In the genomic region with DNA sequence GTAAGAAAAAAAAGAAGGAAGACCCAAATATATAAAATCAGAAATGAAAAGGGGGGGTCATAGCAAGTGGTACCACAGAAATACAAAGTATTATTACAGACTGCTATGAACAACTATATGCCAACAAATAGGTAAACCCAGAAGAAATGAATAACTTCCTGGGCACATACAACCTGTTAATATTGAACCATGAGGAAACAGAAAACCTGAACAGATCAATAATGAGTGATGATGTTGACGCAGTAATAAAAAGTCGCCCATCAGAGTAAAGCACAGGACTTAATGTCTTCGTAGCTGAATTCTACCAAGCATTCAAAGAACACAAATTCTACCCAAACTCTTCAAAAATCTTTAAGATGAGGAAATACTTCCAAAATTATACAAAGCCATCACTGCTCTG, we compare ENCODE assay signal across 35 cellular contexts.
A peak's percentile ranks its signal among the peaks of the same experiment; 100 is the strongest.
DNase-seq lines count a peak whose midpoint lies in the region; ATAC-seq, FAIRE-seq and TF ChIP-seq lines count a peak whose summit lies in the region.
"Had no signal": no experiment of that assay in that cellular context is flagged by ENCODE, and none has a peak within 500 bp of the region (broad histone marks: within the 10 kb centered on the region; RNA-seq: fewer than 3 reads in every experiment).

No MANE protein-coding gene starts in this region.

- H3K27ac ChIP-seq in body of pancreas (no peak overlapping the region), pancreas (peak overlapping the region in 1 of 4 donors; percentile 6), Karpas-422 (ENCODE audit: low read length) (no peak overlapping the region)
- H3K27ac ChIP-seq: 22Rv1; A549; BLaER1; BLaER1 treated with 17β-estradiol and CSF1 and Interleukin-3, amounts not matched to agents 10 nM and 100 nM; C4-2B had no signal

- peaks cover 16% of the 10 kb centered on the region for H3K4me1 Mint-ChIP-seq in progenitor cell of endocrine pancreas (ENCODE audit: low read depth)
- H3K4me1 Mint-ChIP-seq: B cell; CD14-positive monocyte; CD4-positive, alpha-beta memory T cell; CD4-positive, CD25-positive, alpha-beta regulatory T cell; CD8-positive, alpha-beta memory T cell had no signal

- TF ChIP-seq CTCF in body of pancreas (IDR thresholded peaks at IDR 0.05) (no peak), pancreas (IDR thresholded peaks at IDR 0.05) (no peak), progenitor cell of endocrine pancreas (IDR thresholded peaks at IDR 0.05; ENCODE audit: unreplicated experiment) (no peak)

- no peak for FAIRE-seq in pancreas (lab: Jason Lieb, UNC)
- FAIRE-seq: A204.1, A549, D721Med had no signal

- H3K9ac ChIP-seq in Karpas-422 (ENCODE audit: low read length), result no peak overlapping the region
- H3K9ac ChIP-seq: BLaER1; BLaER1 treated with 17β-estradiol and CSF1 and Interleukin-3, amounts not matched to agents 10 nM and 100 nM had no signal

- no peaks in the 10 kb centered on the region for H3K36me3 ChIP-seq in body of pancreas (replicated peaks in 1 of 2; ENCODE audit: insufficient read depth in 1 of 2, low read depth in 2 of 2)
- H3K36me3 ChIP-seq in pancreas, result no peaks in the 10 kb centered on the region
- no peaks in the 10 kb centered on the region for H3K36me3 ChIP-seq in Karpas-422 (ENCODE audit: insufficient read depth, low read length)
- H3K36me3 ChIP-seq: BE2C; BLaER1; BLaER1 treated with 17β-estradiol and CSF1 and Interleukin-3, amounts not matched to agents 10 nM and 100 nM had no signal

- ATAC-seq in body of pancreas, result peak; percentile 42
- peak in 3 of 4 donors; percentile 24 to 64 (median 56) for ATAC-seq in pancreas
- no peak for ATAC-seq in HG02798 (IDR thresholded peaks at IDR 0.05; ENCODE audit: poor library complexity, unreplicated experiment)
- ATAC-seq: A549; CD8-positive, alpha-beta T cell had no signal

- no peak for TF ChIP-seq POLR2A in body of pancreas (IDR thresholded peaks at IDR 0.05)

- H3K79me2 ChIP-seq in Karpas-422 (ENCODE audit: low read length), result no peaks in the 10 kb centered on the region

- H3K27me3 ChIP-seq in body of pancreas, result no peaks in the 10 kb centered on the region
- H3K27me3 ChIP-seq in pancreas, result no peaks in the 10 kb centered on the region
- no peaks in the 10 kb centered on the region for H3K27me3 ChIP-seq in Karpas-422 (ENCODE audit: low read length)
- H3K27me3 ChIP-seq: BE2C; BLaER1; BLaER1 treated with 17β-estradiol and CSF1 and Interleukin-3, amounts not matched to agents 10 nM and 100 nM had no signal

- peak overlapping the region; percentile 3 for H3K27ac Mint-ChIP-seq in progenitor cell of endocrine pancreas
- H3K27ac Mint-ChIP-seq: B cell; CD14-positive monocyte; CD4-positive, alpha-beta memory T cell; CD4-positive, alpha-beta T cell; CD4-positive, CD25-positive, alpha-beta regulatory T cell; CD8-positive, alpha-beta memory T cell; CD8-positive, alpha-beta T cell had no signal

- no peaks in the 10 kb centered on the region for H4K20me1 ChIP-seq in Karpas-422 (ENCODE audit: insufficient read depth, low read depth, low read length)
- H4K20me1 ChIP-seq: BLaER1; BLaER1 treated with 17β-estradiol and CSF1 and Interleukin-3, amounts not matched to agents 10 nM and 100 nM had no signal

- no peak overlapping the region for H2AFZ ChIP-seq in Karpas-422 (ENCODE audit: low read length)

- no peaks in the 10 kb centered on the region for H3K9me3 ChIP-seq in body of pancreas
- H3K9me3 ChIP-seq in pancreas, result no peaks in the 10 kb centered on the region
- H3K9me3 ChIP-seq in Karpas-422 (ENCODE audit: low read length), result peaks cover 36% of the 10 kb centered on the region
- H3K9me3 ChIP-seq: A549, BE2C, BLaER1, Caco-2 had no signal

- H3K9me3 Mint-ChIP-seq in progenitor cell of endocrine pancreas (ENCODE audit: low read depth), result peaks cover 28% of the 10 kb centered on the region

- H3K27me3 Mint-ChIP-seq in progenitor cell of endocrine pancreas, result no peaks in the 10 kb centered on the region
- H3K27me3 Mint-ChIP-seq: B cell; CD4-positive, alpha-beta memory T cell; CD4-positive, alpha-beta T cell; CD4-positive, CD25-positive, alpha-beta regulatory T cell had no signal

- peaks cover 5% of the 10 kb centered on the region for H3K36me3 Mint-ChIP-seq in progenitor cell of endocrine pancreas (ENCODE audit: insufficient read depth)
- H3K36me3 Mint-ChIP-seq: CD14-positive monocyte; CD4-positive, alpha-beta memory T cell; CD4-positive, CD25-positive, alpha-beta regulatory T cell; CD8-positive, alpha-beta T cell had no signal

- peak overlapping the region; percentile 14 for H3K4me3 Mint-ChIP-seq in progenitor cell of endocrine pancreas (ENCODE audit: low read depth)
- H3K4me3 Mint-ChIP-seq: B cell; CD14-positive monocyte; CD4-positive, alpha-beta memory T cell; CD4-positive, alpha-beta T cell; CD4-positive, CD25-positive, alpha-beta regulatory T cell; CD8-positive, alpha-beta memory T cell; CD8-positive, alpha-beta T cell had no signal

- H3K4me1 ChIP-seq in body of pancreas, result no peaks in the 10 kb centered on the region
- H3K4me1 ChIP-seq in pancreas, result peaks cover 0 to 4% (median 0%) of the 10 kb centered on the region in 3 donors
- H3K4me1 ChIP-seq in Karpas-422 (ENCODE audit: low read length), result no peaks in the 10 kb centered on the region
- H3K4me1 ChIP-seq: A549; BE2C; BLaER1; BLaER1 treated with 17β-estradiol and CSF1 and Interleukin-3, amounts not matched to agents 10 nM and 100 nM; Caco-2 had no signal

- H3K9me2 ChIP-seq in Karpas-422 (replicated peaks; ENCODE audit: insufficient read depth, low read length), result no peaks in the 10 kb centered on the region

- intact Hi-C loops in body of pancreas (cut with DNase I), result no loop called here
- intact Hi-C loops in pancreas (cut with DNase I), result no loop called here

- WGBS in body of pancreas, 2 donors, result 10 to 12% methylated on average over 3 of the region's 3 CpGs
- WGBS in pancreas, 2 donors, result 13 to 18% methylated on average over 3 of the region's 3 CpGs

- H3K4me3 ChIP-seq in body of pancreas (no peak overlapping the region), pancreas (no peak overlapping the region), Karpas-422 (ENCODE audit: low read length) (no peak overlapping the region)
- H3K4me3 ChIP-seq: A549; BLaER1; BLaER1 treated with 17β-estradiol and CSF1 and Interleukin-3, amounts not matched to agents 10 nM and 100 nM had no signal

- H3K4me2 ChIP-seq in Karpas-422 (ENCODE audit: low read depth, low read length, poor library complexity, severe bottlenecking), result no peak overlapping the region
- H3K4me2 ChIP-seq: A549; BLaER1; BLaER1 treated with 17β-estradiol and CSF1 and Interleukin-3, amounts not matched to agents 10 nM and 100 nM had no signal

- DNase-seq in body of pancreas (no peak), pancreas (no peak), progenitor cell of endocrine pancreas (ENCODE audit: low spot score, unreplicated experiment) (no peak), Karpas-422 (no peak)
- no peak for DNase-seq in activated naive CD4-positive, alpha-beta T cell treated with anti-CD3 and anti-CD28 coated beads, Interleukin-2, amount 50 U/mL, for 16 hours
- DNase-seq: 8988T; ACHN; AML-193; BE2C; C1 segment of cervical spinal cord; Caco-2; Calu3; CD4-positive, alpha-beta memory T cell; CD4-positive, alpha-beta T cell; CD4-positive, CD25-positive, alpha-beta regulatory T cell; CD8-positive, alpha-beta memory T cell; CD8-positive, alpha-beta T cell; COR-L47; DMS 273 treated with DMSO at 0.1 percent for 48 hours; DMS153; DMS53; DMS79; DMS79 treated with DMSO at 0.1 percent for 48 hours; DND-41; EL had no signal
